22 cellular contexts compared by ENCODE assay signal in the genomic region with DNA sequence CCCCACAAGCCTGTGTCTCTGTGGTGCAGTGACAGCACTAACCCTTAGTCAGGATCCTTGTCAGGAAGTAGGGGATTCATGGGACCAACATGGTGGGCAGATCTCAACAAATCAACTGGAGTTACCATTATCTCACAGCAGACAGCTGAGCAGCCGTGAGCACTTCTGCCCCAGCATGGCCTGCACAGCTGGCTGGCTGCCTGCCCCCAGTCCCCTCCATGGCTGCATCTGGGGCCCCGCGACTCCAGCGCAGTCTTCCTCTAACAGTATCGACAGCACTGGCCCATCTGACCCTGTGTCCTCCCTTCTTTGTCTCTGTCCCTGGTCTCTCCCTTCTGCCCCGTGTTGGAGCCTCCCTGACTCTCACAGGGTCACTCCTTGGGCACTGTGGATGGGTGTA.
"Had no signal": no experiment of that assay in that cellular context is flagged by ENCODE, and none has a peak within 500 bp of the region (broad histone marks: within the 10 kb centered on the region; RNA-seq: fewer than 3 reads in every experiment).

No MANE protein-coding gene starts in this region.

- H3K27me3 ChIP-seq: breast epithelium, MG63, Peyer's patch, SJCRH30 had no signal

- H3K27ac ChIP-seq: breast epithelium, Peyer's patch, RWPE1, SJCRH30, WERI-Rb-1 had no signal

- DNase-seq: activated CD4-positive, alpha-beta T cell treated with anti-CD3 and anti-CD28 coated beads for 4 hours; activated CD8-positive, alpha-beta memory T cell treated with anti-CD3 and anti-CD28 coated beads, Interleukin-2, amount 50 U/mL, for 4 hours; activated CD8-positive, alpha-beta T cell treated with anti-CD3 and anti-CD28 coated beads for 36 hours; activated naive CD4-positive, alpha-beta T cell; activated T-cell treated with anti-CD3 and anti-CD28 coated beads, Interleukin-2, amount 50 U/mL, for 72 hours; caudate nucleus; MG63; MV-4-11; NCI-H1105; NCI-H1436; NCI-H1694 treated with DMSO at 0.1 percent for 48 hours; NCI-H2029 treated with DMSO at 0.1 percent for 48 hours; NCI-H524; Right ventricle myocardium superior; SK-N-SH; T-helper 1 cell; WERI-Rb-1 had no signal

- H3K4me3 ChIP-seq: breast epithelium, MG63, Peyer's patch, SJCRH30 had no signal

- H3K36me3 ChIP-seq: breast epithelium, MG63, Peyer's patch, SJCRH30, WERI-Rb-1 had no signal

- ATAC-seq: activated CD4-positive, CD25-positive, alpha-beta regulatory T cell treated with anti-CD3 and anti-CD28 coated beads, Interleukin-2, amount 50 U/mL, for 24 hours; activated CD8-positive, alpha-beta T cell treated with anti-CD3 and anti-CD28 coated beads for 36 hours; activated T-cell treated with anti-CD3 and anti-CD28 coated beads, Interleukin-2, amount 50 U/mL, for 72 hours had no signal

- H3K9me3 ChIP-seq: breast epithelium, MG63, Peyer's patch, SJCRH30, SK-N-SH had no signal
